Comparison of ENCODE assay signal across 23 cellular contexts in the genomic region with DNA sequence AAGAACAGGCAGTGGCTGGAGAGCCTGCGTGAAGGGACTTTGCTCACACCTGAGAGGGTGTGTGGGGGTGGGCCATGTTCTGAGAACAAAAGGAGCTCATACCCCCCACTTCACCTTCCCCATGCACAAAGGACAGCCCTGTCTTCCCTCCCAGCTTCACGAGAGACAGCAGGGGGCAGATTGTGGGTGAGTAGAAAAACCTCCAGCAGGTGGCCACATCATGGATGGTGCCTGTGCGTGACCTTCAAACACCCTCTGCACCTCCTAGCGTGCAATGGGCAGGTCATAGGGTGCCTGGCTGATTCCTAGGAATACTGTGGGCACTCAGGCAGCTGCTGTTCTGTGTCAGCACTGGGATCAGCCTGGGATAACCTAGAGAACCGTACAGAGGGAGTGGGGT. TPM values are rescaled to one million over a fixed set of nuclear protein-coding genes. Genes with fewer than 3 reads are reported as not detected.
A peak's percentile ranks its signal among the peaks of the same experiment; 100 is the strongest.
DNase-seq lines count a peak whose midpoint lies in the region; ATAC-seq and TF ChIP-seq lines count a peak whose summit lies in the region.
"Had no signal": no experiment of that assay in that cellular context is flagged by ENCODE, and none has a peak within 500 bp of the region (broad histone marks: within the 10 kb centered on the region; RNA-seq: fewer than 3 reads in every experiment).

No MANE protein-coding gene starts in this region.

- CTCF ChIA-PET in AG04450 (lab: Charles Lee) = no interaction called here

- peaks cover 11% of the 10 kb centered on the region for H3K27me3 ChIP-seq in AG04450 (ENCODE audit: control insufficient read depth, insufficient read depth, low read length)
- no peaks in the 10 kb centered on the region for H3K27me3 ChIP-seq in ovary

- TF ChIP-seq CTCF in AG04450 (IDR thresholded peaks at IDR 0.05; ENCODE audit: low read depth, low read length) (0 out of 2 replicates have a peak, but pooled peaks have one; percentile 4), GM12872 (IDR thresholded peaks at IDR 0.05; ENCODE audit: insufficient read depth, low read depth, low read length) (peak; percentile 17; the same call in 1 of the 3 replicates), choroid plexus epithelial cell (conservative IDR thresholded peaks at IDR 0.05; ENCODE audit: low read depth, low read length) (peak; percentile 2), ovary (IDR thresholded peaks at IDR 0.05) (no peak)

- TF ChIP-seq EP300 in ovary (IDR thresholded peaks at IDR 0.05) = no peak

- H3K9me3 ChIP-seq in AG04450 (ENCODE audit: control insufficient read depth, insufficient read depth, low read length) = peaks cover 5% of the 10 kb centered on the region; the same call in 1 of the 2 replicates
- H3K9me3 ChIP-seq in ovary = no peaks in the 10 kb centered on the region

- no peaks in the 10 kb centered on the region for H3K36me3 ChIP-seq in ovary

- no peak for TF ChIP-seq POLR2A in ovary (IDR thresholded peaks at IDR 0.05)

- POLR2A ChIA-PET in AG04450 (lab: Yijun Ruan, JAX) = no interaction called here

- DNase-seq in AG04450 (ENCODE audit: low read depth, low spot score) = no peak
- DNase-seq in NAMALWA (ENCODE audit: low spot score) = peak; percentile 18
- DNase-seq in choroid plexus epithelial cell (ENCODE audit: low read depth) = no peak
- no peak for DNase-seq in NCI-H1930 (lab: John Stamatoyannopoulos, UW)
- DNase-seq in activated CD4-positive, alpha-beta T cell treated with anti-CD3 and anti-CD28 coated beads, Interleukin-2, amount 50 U/mL, for 1 hour = no peak
- no peak for DNase-seq in ovary
- DNase-seq: activated CD4-positive, CD25-positive, alpha-beta regulatory T cell treated with anti-CD3 and anti-CD28 coated beads, Interleukin-2, amount 50 U/mL, for 72 hours; activated CD8-positive, alpha-beta memory T cell treated with anti-CD3 and anti-CD28 coated beads, Interleukin-2, amount 10 ng/mL, durations not matched to agents 7 days and 5 days; cerebellar nuclear complex; effector CD4-positive, alpha-beta T cell; mammary epithelial cell; NCI-H1436; NCI-H524; Right ventricle myocardium superior; stimulated activated CD4-positive, alpha-beta T cell treated with anti-CD3 and anti-CD28 coated beads, Interleukin-1b, Interleukin-23, amount 100 ng/mL, for 48 hours had no signal

- intact Hi-C loops in ovary (cut with DNase I) = no loop called here

- H3K4me1 ChIP-seq in ovary (ENCODE audit: insufficient read depth) = no peaks in the 10 kb centered on the region

- WGBS in ovary, 3 donors = 41 to 66% (median 55%) methylated on average over 5 of the region's 5 CpGs

- H3K4me3 ChIP-seq in AG04450 (ENCODE audit: low read depth, low read length) (no peak overlapping the region), choroid plexus epithelial cell (ENCODE audit: low read depth, low read length) (no peak overlapping the region), ovary (no peak overlapping the region)
- H3K4me3 ChIP-seq: skin epidermis had no signal

- H3K27ac ChIP-seq in AG04450 (ENCODE audit: low read depth, low read length) = no peak overlapping the region
- H3K27ac ChIP-seq in ovary = no peak overlapping the region
- H3K27ac ChIP-seq: skin epidermis had no signal

- no peak for ATAC-seq in GM21367 (IDR thresholded peaks at IDR 0.05; ENCODE audit: unreplicated experiment)
- ATAC-seq: activated CD8-positive, alpha-beta memory T cell treated with anti-CD3 and anti-CD28 coated beads, Interleukin-2, amount 10 ng/mL, durations not matched to agents 7 days and 5 days; esophagus mucosa had no signal

RNA-seq across cellular contexts. Expression of gene PSG9, which starts 36.3 kb away (rescaled TPM):
- polyA plus RNA-seq in AG04450 (2011; rRNA removed) (0.79 and 1.1 TPM in 2 replicates), ovary (not detected)
- polyA minus RNA-seq in AG04450 (2011; rRNA and poly(A)+ RNA removed) = 0.35 and 0.51 TPM in 2 replicates
- total RNA-seq in ovary = not detected
- total RNA-seq: activated CD8-positive, alpha-beta memory T cell treated with anti-CD3 and anti-CD28 coated beads, Interleukin-2, amount 10 ng/mL, durations not matched to agents 7 days and 5 days; esophagus mucosa; kidney epithelial cell; pulmonary artery endothelial cell; Right ventricle myocardium superior; urinary bladder had no signal
- polyA plus RNA-seq: urinary bladder had no signal

RNA-seq across cellular contexts. Expression of gene CD177, which starts 47.8 kb away (rescaled TPM):
- polyA plus RNA-seq in AG04450 (2011; rRNA removed) (0.19 and 0.41 TPM in 2 replicates), ovary (under 1 TPM; 0.06 to 0.82 TPM)
- 0.26 and 0.28 TPM in 2 replicates for polyA minus RNA-seq in AG04450 (2011; rRNA and poly(A)+ RNA removed)
- total RNA-seq in ovary = under 1 TPM in 4 of 7 donors, not detected in 3; 0.12 to 0.55 (median 0.18) TPM
- total RNA-seq: activated CD8-positive, alpha-beta memory T cell treated with anti-CD3 and anti-CD28 coated beads, Interleukin-2, amount 10 ng/mL, durations not matched to agents 7 days and 5 days; astrocyte; pulmonary artery endothelial cell had no signal

Comparison
In these comparisons a context has a peak if more than half of its experiments do, and no peak if none do; other contexts are left out.
1. CTCF ChIP-seq: peak in AG04450 (single experiment), GM12872 (single experiment) and choroid plexus epithelial cell (single experiment); none in ovary (0 of 3).